ENCODE assay signal across 30 cellular contexts in the genomic region with DNA sequence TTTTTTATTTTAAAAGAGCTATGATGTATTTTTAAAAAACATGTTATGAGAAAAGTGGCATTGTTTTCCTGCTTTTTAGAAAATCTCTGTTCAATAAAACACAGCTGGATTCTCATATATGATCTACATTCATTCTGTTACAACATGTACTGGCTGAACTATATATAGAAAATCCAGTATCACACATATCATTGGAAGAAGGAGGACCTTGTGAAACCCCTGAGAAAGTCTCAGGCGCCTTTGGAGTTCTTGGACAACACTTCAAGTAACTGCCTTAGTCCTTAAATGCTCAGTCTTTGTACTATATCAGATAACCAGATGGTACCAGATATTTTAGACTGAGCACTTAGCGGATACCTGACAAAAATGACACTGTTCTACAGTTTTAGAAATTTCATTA.
"Had no signal": no experiment of that assay in that cellular context is flagged by ENCODE, and none has a peak within 500 bp of the region (broad histone marks: within the 10 kb centered on the region; RNA-seq: fewer than 3 reads in every experiment).

No MANE protein-coding gene starts in this region.

- H3K4me3 ChIP-seq: ascending aorta, cardiac muscle cell had no signal

- DNase-seq: activated B cell treated with CpG ODN at 0.5 μM for 24 hours; activated CD4-positive, alpha-beta memory T cell treated with anti-CD3 and anti-CD28 coated beads, Interleukin-2, amount 10 ng/mL, durations not matched to agents 7 days and 5 days; activated CD4-positive, alpha-beta T cell treated with anti-CD3 and anti-CD28 coated beads for 48 hours; activated CD4-positive, alpha-beta T cell treated with anti-CD3 and anti-CD28 coated beads, Interleukin-2, amount 10 ng/mL, durations not matched to agents 7 days and 5 days; activated CD4-positive, alpha-beta T cell treated with anti-CD3 and anti-CD28 coated beads, Interleukin-2, amount 50 U/mL, for 48 hours; activated CD4-positive, CD25-positive, alpha-beta regulatory T cell treated with anti-CD3 and anti-CD28 coated beads, Interleukin-2, amount 50 U/mL, for 72 hours; activated CD8-positive, alpha-beta memory T cell treated with anti-CD3 and anti-CD28 coated beads for 24 hours; activated CD8-positive, alpha-beta memory T cell treated with anti-CD3 and anti-CD28 coated beads, Interleukin-2, amount 10 ng/mL, durations not matched to agents 7 days and 5 days; activated CD8-positive, alpha-beta memory T cell treated with anti-CD3 and anti-CD28 coated beads, Interleukin-2, amount 50 U/mL, for 48 hours; activated CD8-positive, alpha-beta T cell treated with anti-CD3 and anti-CD28 coated beads, Interleukin-2, amount 10 ng/mL, durations not matched to agents 7 days and 5 days; activated effector memory CD4-positive, alpha-beta T cell treated with Interleukin-2 at 50 U/mL for 16 hours; activated gamma-delta T cell; activated naive CD4-positive, alpha-beta T cell treated with anti-CD3 and anti-CD28 coated beads, Interleukin-2, amount 10 ng/mL, durations not matched to agents 7 days and 5 days; activated naive CD4-positive, alpha-beta T cell treated with Interleukin-2 at 50 U/mL for 16 hours; activated naive CD8-positive, alpha-beta T cell treated with anti-CD3 and anti-CD28 coated beads, Interleukin-2, amount 10 ng/mL, durations not matched to agents 7 days and 5 days; activated naive CD8-positive, alpha-beta T cell treated with anti-CD3 and anti-CD28 coated beads, Interleukin-2, amount 50 U/mL, for 24 hours; activated T-cell treated with anti-CD3 and anti-CD28 coated beads, Interleukin-2, amount 50 U/mL, for 24 hours; activated T-cell treated with anti-CD3 and anti-CD28 coated beads, Interleukin-2, amount 50 U/mL, for 48 hours; amygdala; anterior cingulate cortex; caudate nucleus; cerebellar nuclear complex; T-helper 1 cell; T-helper 2 cell; T-helper 9 cell had no signal

- FAIRE-seq: bronchial epithelial cell, TTC549 had no signal

- H3K9me3 ChIP-seq: ascending aorta had no signal

- H3K27me3 ChIP-seq: ascending aorta, cardiac muscle cell had no signal

- H3K27ac ChIP-seq: ascending aorta, cardiac muscle cell, VCaP had no signal

- ATAC-seq: activated CD8-positive, alpha-beta memory T cell treated with anti-CD3 and anti-CD28 coated beads, Interleukin-2, amount 10 ng/mL, durations not matched to agents 7 days and 5 days; activated CD8-positive, alpha-beta T cell treated with anti-CD3 and anti-CD28 coated beads, Interleukin-2, amount 10 ng/mL, durations not matched to agents 7 days and 5 days; activated naive CD8-positive, alpha-beta T cell treated with anti-CD3 and anti-CD28 coated beads, Interleukin-2, amount 50 U/mL, for 24 hours had no signal

- H3K36me3 ChIP-seq: cardiac muscle cell had no signal
